Comparison of ENCODE assay signal across 8 cellular contexts in the genomic region with DNA sequence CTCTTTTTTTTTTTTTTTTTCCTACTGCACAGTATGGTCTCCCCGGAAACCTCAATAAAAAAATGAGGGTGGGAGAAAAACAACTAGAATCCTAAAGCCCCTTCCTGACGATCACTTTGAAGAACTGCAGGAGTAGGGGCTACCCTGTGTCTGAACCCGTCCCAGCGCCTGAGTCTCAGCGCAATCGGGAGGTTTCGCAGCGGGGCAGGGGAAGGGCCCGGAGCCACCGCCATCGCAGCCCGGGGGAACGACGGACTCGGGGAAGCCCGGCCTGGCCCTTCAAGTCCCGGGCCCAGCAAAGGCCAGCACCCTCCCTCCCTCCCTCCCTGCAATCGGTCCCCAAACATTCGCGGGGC. TPM values are rescaled to one million over a fixed set of nuclear protein-coding genes. Genes with fewer than 3 reads are reported as not detected.
DNase-seq lines count a peak whose midpoint lies in the region; ATAC-seq, FAIRE-seq and TF ChIP-seq lines count a peak whose summit lies in the region.

No MANE protein-coding gene starts in this region.

- TF ChIP-seq EP300 in HepG2 (IDR thresholded peaks at IDR 0.05; ENCODE audit: low read depth in 2 of 2, low read length in 2 of 2) (no peak), HepG2 (CRISPR knock-in tag; IDR thresholded peaks at IDR 0.05; ENCODE audit: borderline replicate concordance) (no peak)

- DNase-seq in DMS 273 (lab: John Stamatoyannopoulos, UW; ENCODE audit: unreplicated experiment) = peak; percentile 58
- no peak for DNase-seq in DMS 273 treated with DMSO at 0.1 percent for 48 hours (lab: John Stamatoyannopoulos, UW)
- no peak for DNase-seq in LNCaP clone FGC (ENCODE audit: low read depth)
- DNase-seq in caudate nucleus (lab: John Stamatoyannopoulos, UW) = no peak
- DNase-seq in HepG2 (ENCODE audit: low spot score) = no peak
- DNase-seq in thyroid gland = no peak
- no peak for DNase-seq in NOMO-1 treated with DMSO at 0.1 percent for 48 hours (lab: John Stamatoyannopoulos, UW; ENCODE audit: unreplicated experiment)

- H3K4me1 ChIP-seq in HepG2 (ENCODE audit: insufficient read depth, low read length) = peaks cover 26% of the 10 kb centered on the region
- peaks cover 6 to 18% of the 10 kb centered on the region in 2 donors for H3K4me1 ChIP-seq in thyroid gland

- TF ChIP-seq CTCF in LNCaP clone FGC (IDR thresholded peaks at IDR 0.05; ENCODE audit: control insufficient read depth, extremely low read depth, insufficient read depth) (no peak), HepG2 (CRISPR knock-in tag; IDR thresholded peaks at IDR 0.05) (no peak), thyroid gland (IDR thresholded peaks at IDR 0.05) (no peak)

- TF ChIP-seq RAD21 in HepG2 (CRISPR knock-in tag; IDR thresholded peaks at IDR 0.05) = no peak

- TF ChIP-seq POLR2A in HepG2 (IDR thresholded peaks at IDR 0.05; ENCODE audit: insufficient read depth in 1 of 2, low read depth in 2 of 2, low read length in 2 of 2) = no peak
- TF ChIP-seq POLR2A in thyroid gland (IDR thresholded peaks at IDR 0.05) = no peak

- H3K4me2 ChIP-seq in HepG2 (ENCODE audit: low read depth, low read length) = peak overlapping the region; percentile 69

- in situ Hi-C loops in HepG2 (cut with HindIII; ENCODE audit: extremely low pct_ligation_motif_present, low pct_unique_long_range_greater_than_20kb) = no loop called here

- intact Hi-C loops in HepG2 (cut with micrococcal nuclease; ENCODE audit: unreplicated experiment) = loop anchor here (5.0 to 10.0 kb wide), 3 partner anchors 194 to 794 kb away; no protein-coding TSS in a partner anchor
- intact Hi-C loops in thyroid gland (cut with DNase I) = loop anchor here (10.0 kb wide), 1 partner anchor 184 kb away; the partner anchor contains the start of gene ATP8B1

- FAIRE-seq in HepG2 (lab: Jason Lieb, UNC) = no peak

- POLR2A ChIA-PET in HepG2 (lab: Yijun Ruan, JAX) = interaction anchor here (0.8 to 3.7 kb wide), 6 partner anchors 9 to 970 kb away, joined by 3 to 22 read pairs (median 4); partner anchors contain the start of gene WDR7

- H3K27ac ChIP-seq in caudate nucleus (ENCODE audit: low read depth, low read length) (peak overlapping the region; percentile 78), HepG2 (ENCODE audit: extremely low read length, insufficient read depth, low read length) (peak overlapping the region; percentile 86), thyroid gland (peak overlapping the region; percentile 79 to 83 (median 83))

- WGBS in HepG2 (ENCODE audit: low lambda C conversion rate) = 2% methylated on average over 14 of the region's 20 CpGs
- WGBS in thyroid gland, 2 donors = 0 to 1% methylated on average over 17 to 20 of the region's 20 CpGs

- H3K79me2 ChIP-seq in HepG2 (ENCODE audit: insufficient read depth, low read length) = peaks cover 33% of the 10 kb centered on the region

- H3K9me3 ChIP-seq in HepG2 (ENCODE audit: low read length) = no peaks in the 10 kb centered on the region
- no peaks in the 10 kb centered on the region for H3K9me3 ChIP-seq in thyroid gland

- H3K36me3 ChIP-seq in HepG2 (replicated peaks in 1 of 2; ENCODE audit: control insufficient read depth in 1 of 2, insufficient read depth in 2 of 2, low read length in 2 of 2) (peaks cover 4 to 18% of the 10 kb centered on the region in 2 experiments), thyroid gland (no peaks in the 10 kb centered on the region)

- H4K20me1 ChIP-seq in HepG2 (ENCODE audit: insufficient read depth, low read length) = no peaks in the 10 kb centered on the region

- H3K27me3 ChIP-seq in HepG2 (ENCODE audit: control insufficient read depth in 1 of 2, insufficient read depth in 2 of 2, low read length in 2 of 2) = no peaks in the 10 kb centered on the region; a peak in 1 of 5 replicates
- no peaks in the 10 kb centered on the region for H3K27me3 ChIP-seq in thyroid gland

- CTCF ChIA-PET in HepG2 (lab: Yijun Ruan, JAX; ENCODE audit: low intra/inter-chr PET ratio, low total read pairs) = no interaction called here

- H3K4me3 ChIP-seq in LNCaP clone FGC (ENCODE audit: low read depth, low read length) (peak overlapping the region; percentile 88), HepG2 (replicated peaks in 1 of 3; ENCODE audit: insufficient read depth in 1 of 3, low read depth in 2 of 3, low read length in 3 of 3) (peak overlapping the region; percentile 87 to 98 (median 94)), thyroid gland (replicated peaks in 1 of 3) (peak overlapping the region; percentile 83 to 96 (median 91))

- peak overlapping the region; percentile 93 for H3K9ac ChIP-seq in HepG2 (ENCODE audit: insufficient read depth, low read depth, low read length)

- no peak overlapping the region for H2AFZ ChIP-seq in HepG2 (ENCODE audit: low read length)

- no TSS peak for BruUV-seq in HepG2 (replicated peaks; lab: Mats Ljungman, UMichigan)

- ATAC-seq in GM21576 (IDR thresholded peaks at IDR 0.05; ENCODE audit: unreplicated experiment) (peak; percentile 12), HepG2 (peak; percentile 64)

TF ChIP-seq in HepG2, 621 proteins besides CTCF, POLR2A, EP300 and RAD21 (continues in another document):
- TF ChIP-seq ZC3H4 (CRISPR knock-in tag; IDR thresholded peaks at IDR 0.05; ENCODE audit: borderline replicate concordance) (0 out of 2 replicates have a peak, but pooled peaks have one; percentile 30), TRAFD1 (CRISPR knock-in tag; IDR thresholded peaks at IDR 0.05; ENCODE audit: borderline replicate concordance) (no peak)

RNA-seq across cellular contexts. Expression of gene NARS1, which starts 0.4 kb away (rescaled TPM):
- total RNA-seq in HepG2 (2016; rRNA removed; fragmentation: Illumina TruSeq; extraction: Trizol) (200 and 292 TPM in 2 replicates), thyroid gland (100 to 1,000 TPM; 149 to 193 (median 174) TPM)
- total RNA-seq in HepG2 (2016; cell fraction: cytosol; rRNA removed; fragmentation: Illumina TruSeq; extraction: Trizol; ENCODE audit: low read depth) = 18.6 and 19.7 TPM in 2 replicates
- total RNA-seq in HepG2 (2016; cell fraction: insoluble cytoplasmic fraction; rRNA removed; fragmentation: Illumina TruSeq; extraction: Trizol) = 204 and 283 TPM in 2 replicates
- total RNA-seq in HepG2 (2016; cell fraction: membrane; rRNA removed; fragmentation: Illumina TruSeq; extraction: Trizol) = 24.0 and 28.8 TPM in 2 replicates
- total RNA-seq in HepG2 (2016; cell fraction: nucleus; rRNA removed; fragmentation: Illumina TruSeq; extraction: Trizol) = 132 and 136 TPM in 2 replicates
- polyA plus RNA-seq in HepG2 (2011; rRNA removed) = 130 and 144 TPM in 2 replicates
- 67.4 and 109 TPM in 2 replicates for polyA plus RNA-seq in HepG2 (2011; cell fraction: cytosol; rRNA removed)
- 162 and 209 TPM in 2 replicates for polyA plus RNA-seq in HepG2 (2011; cell fraction: nucleus; rRNA removed)
- 127 and 139 TPM in 2 replicates for polyA plus RNA-seq in HepG2 (2012)
- 4.7 and 5.7 TPM in 2 replicates for polyA plus RNA-seq in HepG2 (2016; cell fraction: cytosol; fragmentation: Illumina TruSeq; extraction: Trizol; ENCODE audit: low read depth)
- 225 and 239 TPM in 2 replicates for polyA plus RNA-seq in HepG2 (2016; cell fraction: insoluble cytoplasmic fraction; fragmentation: Illumina TruSeq; extraction: Trizol; ENCODE audit: low read depth)
- polyA plus RNA-seq in HepG2 (2016; cell fraction: membrane; fragmentation: Illumina TruSeq; extraction: Trizol; ENCODE audit: low read depth) = 14.0 and 17.6 TPM in 2 replicates
- polyA plus RNA-seq in HepG2 (2016; cell fraction: nucleus; fragmentation: Illumina TruSeq; extraction: Trizol; ENCODE audit: insufficient read depth, low read depth) = 191 and 197 TPM in 2 replicates
- 110 and 175 TPM in 2 replicates for polyA minus RNA-seq in HepG2 (2011; rRNA and poly(A)+ RNA removed; ENCODE audit: low replicate concordance)
- polyA minus RNA-seq in HepG2 (2011; cell fraction: cytosol; rRNA and poly(A)+ RNA removed) = 104 and 117 TPM in 2 replicates
- 174 and 191 TPM in 2 replicates for polyA minus RNA-seq in HepG2 (2011; cell fraction: nucleus; rRNA and poly(A)+ RNA removed)

RNA-seq across cellular contexts. Expression of gene FECH, which starts 34.7 kb away (rescaled TPM):
- 21.9 and 29.1 TPM in 2 replicates for total RNA-seq in HepG2 (2016; rRNA removed; fragmentation: Illumina TruSeq; extraction: Trizol)
- 2.8 and 3.2 TPM in 2 replicates for total RNA-seq in HepG2 (2016; cell fraction: cytosol; rRNA removed; fragmentation: Illumina TruSeq; extraction: Trizol; ENCODE audit: low read depth)
- 23.3 and 28.6 TPM in 2 replicates for total RNA-seq in HepG2 (2016; cell fraction: insoluble cytoplasmic fraction; rRNA removed; fragmentation: Illumina TruSeq; extraction: Trizol)
- total RNA-seq in HepG2 (2016; cell fraction: membrane; rRNA removed; fragmentation: Illumina TruSeq; extraction: Trizol) = 9.2 and 9.7 TPM in 2 replicates
- 10.9 and 11.0 TPM in 2 replicates for total RNA-seq in HepG2 (2016; cell fraction: nucleus; rRNA removed; fragmentation: Illumina TruSeq; extraction: Trizol)
- 14.7 and 16.4 TPM in 2 replicates for polyA plus RNA-seq in HepG2 (2011; rRNA removed)
- polyA plus RNA-seq in HepG2 (2011; cell fraction: cytosol; rRNA removed) = 14.1 and 16.3 TPM in 2 replicates
- polyA plus RNA-seq in HepG2 (2011; cell fraction: nucleus; rRNA removed) = 5.4 and 9.2 TPM in 2 replicates
- polyA plus RNA-seq in HepG2 (2012) = 10.4 and 11.0 TPM in 2 replicates
- polyA plus RNA-seq in HepG2 (2016; cell fraction: cytosol; fragmentation: Illumina TruSeq; extraction: Trizol; ENCODE audit: low read depth) = 2.7 and 3.8 TPM in 2 replicates
- polyA plus RNA-seq in HepG2 (2016; cell fraction: insoluble cytoplasmic fraction; fragmentation: Illumina TruSeq; extraction: Trizol; ENCODE audit: low read depth) = 26.1 and 27.9 TPM in 2 replicates
- polyA plus RNA-seq in HepG2 (2016; cell fraction: membrane; fragmentation: Illumina TruSeq; extraction: Trizol; ENCODE audit: low read depth) = 7.3 and 7.4 TPM in 2 replicates
- 16.2 and 16.7 TPM in 2 replicates for polyA plus RNA-seq in HepG2 (2016; cell fraction: nucleus; fragmentation: Illumina TruSeq; extraction: Trizol; ENCODE audit: insufficient read depth, low read depth)
- 15.9 and 39.3 TPM in 2 replicates for polyA minus RNA-seq in HepG2 (2011; rRNA and poly(A)+ RNA removed; ENCODE audit: low replicate concordance)
- polyA minus RNA-seq in HepG2 (2011; cell fraction: cytosol; rRNA and poly(A)+ RNA removed) = 12.3 and 14.0 TPM in 2 replicates
- 8.2 and 9.6 TPM in 2 replicates for polyA minus RNA-seq in HepG2 (2011; cell fraction: nucleus; rRNA and poly(A)+ RNA removed)
- total RNA-seq in thyroid gland = 100 to 1,000 TPM in 3 of 4 donors, 10 to 100 TPM in 1; 65.7 to 168 (median 135) TPM
